15 cellular contexts compared by ENCODE assay signal in the genomic region with DNA sequence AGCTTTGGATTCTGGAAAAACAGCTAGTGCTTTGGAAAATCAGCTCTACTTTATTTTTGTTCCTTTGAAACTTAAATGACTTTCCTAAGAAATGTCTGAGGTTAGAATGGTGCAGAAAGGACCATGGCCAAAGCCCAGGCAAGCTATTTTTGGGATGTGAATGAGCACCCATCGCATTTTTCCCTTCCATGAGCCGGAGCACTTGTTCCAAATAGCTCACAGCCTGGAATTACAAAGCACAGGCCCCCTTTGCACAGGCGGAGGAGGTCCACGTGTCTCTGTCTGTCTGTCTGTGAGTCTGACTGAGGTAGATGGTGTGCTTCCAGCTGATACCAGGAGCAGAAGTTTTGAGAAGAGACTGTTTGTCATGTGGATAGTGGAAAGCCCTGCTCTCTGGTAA. TPM values are rescaled to one million over a fixed set of nuclear protein-coding genes. Genes with fewer than 3 reads are reported as not detected.
DNase-seq lines count a peak whose midpoint lies in the region; ATAC-seq and TF ChIP-seq lines count a peak whose summit lies in the region.
"Had no signal": no experiment of that assay in that cellular context is flagged by ENCODE, and none has a peak within 500 bp of the region (broad histone marks: within the 10 kb centered on the region; RNA-seq: fewer than 3 reads in every experiment).

No MANE protein-coding gene starts in this region.

- no peaks in the 10 kb centered on the region for H3K9me3 ChIP-seq in RWPE2 (ENCODE audit: severe bottlenecking)
- no peaks in the 10 kb centered on the region for H3K9me3 ChIP-seq in lung (ENCODE audit: control insufficient read depth in 2 of 2, insufficient read depth in 1 of 2, low read length in 1 of 2)

- no peak for ATAC-seq in RWPE2 (ENCODE audit: low read depth)
- ATAC-seq in lung (ENCODE audit: insufficient read depth, low FRiP score) = no peak
- no peak for ATAC-seq in activated CD4-positive, CD25-positive, alpha-beta regulatory T cell treated with anti-CD3 and anti-CD28 coated beads, Interleukin-2, amount 50 U/mL, for 24 hours
- ATAC-seq: GM23338 had no signal

- H3K27ac ChIP-seq in RWPE2 (ENCODE audit: poor library complexity, severe bottlenecking) = peak overlapping the region; percentile 99
- H3K27ac ChIP-seq in coronary artery = peak overlapping the region; percentile 93 to 99
- peak overlapping the region; percentile 74 to 88 for H3K27ac ChIP-seq in lung (ENCODE audit: low read depth in 1 of 2, low read length in 1 of 2)
- H3K27ac ChIP-seq in temporal lobe (ENCODE audit: low read depth, low read length) = peak overlapping the region; percentile 86

- H3K27me3 ChIP-seq in RWPE2 (ENCODE audit: insufficient read depth, poor library complexity, severe bottlenecking) = no peaks in the 10 kb centered on the region
- no peaks in the 10 kb centered on the region for H3K27me3 ChIP-seq in lung (ENCODE audit: control insufficient read depth, insufficient read depth)
- H3K27me3 ChIP-seq in H7 (ENCODE audit: control insufficient read depth, insufficient read depth, low read length) = no peaks in the 10 kb centered on the region

- peaks cover 87% of the 10 kb centered on the region for H3K36me3 ChIP-seq in RWPE2 (ENCODE audit: low read depth)
- peaks cover 0 to 13% of the 10 kb centered on the region in 2 donors for H3K36me3 ChIP-seq in lung (ENCODE audit: control insufficient read depth in 2 of 2, insufficient read depth in 2 of 2, low read length in 2 of 2)
- no peaks in the 10 kb centered on the region for H3K36me3 ChIP-seq in H7 (replicated peaks; ENCODE audit: control insufficient read depth, insufficient read depth, low read length)

- H3K4me3 ChIP-seq in RWPE2 (ENCODE audit: severe bottlenecking) (no peak overlapping the region), coronary artery (peak overlapping the region; percentile 39), lung (no peak overlapping the region), H7 (ENCODE audit: insufficient read depth, low read depth, low read length) (no peak overlapping the region)
- H3K4me3 ChIP-seq: GM23338 had no signal

- H3K4me1 ChIP-seq in RWPE2 (ENCODE audit: insufficient read depth, poor library complexity, severe bottlenecking) (peaks cover 39% of the 10 kb centered on the region), lung (ENCODE audit: control insufficient read depth in 2 of 2, insufficient read depth in 2 of 2, low read length in 2 of 2) (peaks cover 20 to 35% of the 10 kb centered on the region in 2 donors)

- 76 to 84% methylated on average over 4 of the region's 4 CpGs for WGBS in lung, 2 donors

- in situ Hi-C loops in GM13977 (cut with MboI; ENCODE audit: low pct_unique_long_range_greater_than_20kb, low sequenced_read_pairs, unreplicated experiment) = no loop called here

- TF ChIP-seq CTCF in RWPE2 (IDR thresholded peaks at IDR 0.05; ENCODE audit: poor library complexity, severe bottlenecking) = no peak
- TF ChIP-seq CTCF in coronary artery (IDR thresholded peaks at IDR 0.05) = no peak
- no peak for TF ChIP-seq CTCF in lung (IDR thresholded peaks at IDR 0.05; ENCODE audit: control extremely low read depth, extremely low read depth)
- no peak for TF ChIP-seq CTCF in GM13977 (IDR thresholded peaks at IDR 0.05; ENCODE audit: extremely low read depth, insufficient read depth, missing control alignments)

- DNase-seq in RWPE2 (ENCODE audit: low spot score) = no peak
- peak; percentile 87 for DNase-seq in coronary artery (ENCODE audit: low spot score)
- no peak for DNase-seq in lung (ENCODE audit: low spot score)
- no peak for DNase-seq in GM13977 (ENCODE audit: low spot score)
- no peak for DNase-seq in NCI-H510A treated with DMSO at 0.1 percent for 48 hours (lab: John Stamatoyannopoulos, UW)
- no peak for DNase-seq in H7
- DNase-seq: amygdala; DND-41; NCI-H1694; NCI-H774; SHP77 treated with DMSO at 0.1 percent for 48 hours; stimulated activated CD4-positive, alpha-beta T cell treated with anti-CD3 and anti-CD28 coated beads, Interleukin-15, amount 100 ng/mL, for 24 hours had no signal

RNA-seq across cellular contexts. Expression of a gene that starts 50.7 kb away (rescaled TPM):
- total RNA-seq in lung (100 to 1,000 TPM; 124 to 218 TPM), temporal lobe (12.3 TPM)
- 10 to 100 TPM; 38.2 to 75.3 TPM for polyA plus RNA-seq in lung
- 0.83 and 1.1 TPM in 2 replicates for total RNA-seq in H7 (2014; rRNA removed; shearing (Covaris generic))
